10 cellular contexts compared by ENCODE assay signal in the genomic region with DNA sequence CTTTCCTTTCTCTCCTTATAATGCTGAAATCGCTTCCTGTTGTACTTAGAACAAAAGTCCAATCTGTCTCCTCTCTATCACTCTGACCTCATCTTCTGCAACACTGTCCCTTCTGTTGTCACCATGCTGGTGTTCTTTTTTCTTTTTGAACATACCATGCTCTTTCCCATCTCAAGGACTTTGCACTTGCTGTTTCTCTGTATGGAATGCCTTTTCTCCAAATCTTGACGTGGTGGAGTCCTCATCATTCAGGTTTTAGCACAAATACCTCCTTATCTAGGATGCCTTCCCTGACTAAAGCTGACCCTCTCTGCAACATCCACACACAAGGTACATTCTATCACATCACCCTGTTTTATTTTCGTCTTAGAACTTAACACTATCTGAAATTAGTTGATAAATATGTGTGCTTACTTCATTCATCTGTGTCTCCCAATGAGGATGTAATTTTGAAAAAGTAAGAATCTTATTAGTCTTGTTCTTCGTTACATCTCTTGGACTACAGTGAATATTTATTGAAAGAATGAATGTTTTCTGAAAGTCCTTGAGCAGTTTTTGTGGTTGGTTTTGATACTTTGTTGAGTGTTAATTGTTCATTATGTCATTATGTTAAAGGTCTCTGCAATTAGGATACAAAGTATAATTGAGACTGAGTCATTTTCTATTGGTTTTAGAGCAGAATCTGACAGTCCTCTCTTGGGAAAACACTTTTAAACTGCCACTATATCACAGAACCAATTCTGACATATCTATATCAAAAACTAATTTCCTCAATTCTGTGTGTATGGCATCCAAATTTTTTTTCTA.
DNase-seq lines count a peak whose midpoint lies in the region; ATAC-seq and TF ChIP-seq lines count a peak whose summit lies in the region.
"Had no signal": no experiment of that assay in that cellular context is flagged by ENCODE, and none has a peak within 500 bp of the region (broad histone marks: within the 10 kb centered on the region; RNA-seq: fewer than 3 reads in every experiment).

No MANE protein-coding gene starts in this region.

- dilution Hi-C loops in IMR-90 (cut with HindIII; ENCODE audit: low sequenced_read_pairs, unreplicated experiment) = no loop called here

- peak overlapping the region; percentile 92 for H2BK15ac ChIP-seq in IMR-90 (ENCODE audit: low read depth, low read length)

- no peak overlapping the region for H3K4me3 ChIP-seq in IMR-90 (ENCODE audit: insufficient read depth, low read depth, low read length)
- H3K4me3 ChIP-seq in naive thymus-derived CD4-positive, alpha-beta T cell (ENCODE audit: low read length) = no peak overlapping the region

- in situ Hi-C loops in IMR-90 (cut with MboI; ENCODE audit: low sequenced_read_pairs) = no loop called here

- no peaks in the 10 kb centered on the region for H4K20me1 ChIP-seq in IMR-90 (ENCODE audit: insufficient read depth, low read length)

- POLR2A ChIA-PET in IMR-90 (lab: Charles Lee; ENCODE audit: unreplicated experiment) = no interaction called here
- POLR2A ChIA-PET in naive thymus-derived CD4-positive, alpha-beta T cell (lab: Charles Lee) = interaction anchor here (0.6 to 1.2 kb wide), 3 partner anchors 9 to 47 kb away, joined by 3 to 5 read pairs (median 4); no protein-coding TSS in a partner anchor

- intact Hi-C loops in Calu3 (cut with micrococcal nuclease; ENCODE audit: unreplicated experiment) (loop anchor here (5.0 kb wide), 1 partner anchor 45 kb away; no protein-coding TSS in a partner anchor), IMR-90 (cut with micrococcal nuclease) (loop anchor here (5.0 kb wide), 1 partner anchor 270 kb away; no protein-coding TSS in a partner anchor)
- intact Hi-C loops in naive thymus-derived CD4-positive, alpha-beta T cell (cut with micrococcal nuclease) = loop anchor here (5.0 to 10.0 kb wide), 7 partner anchors 35 to 1142 kb away; partner anchors contain the start of genes CCNH (in 1 of the 2), COX7C (in 1 of the 2) and TMEM161B (in 1 of the 2)

- CTCF ChIA-PET in Calu3 (lab: Charles Lee) (interaction anchor here (0.5 to 3.4 kb wide), 3 partner anchors 146 to 624 kb away, joined by 3 to 12 read pairs (median 3); partner anchors contain the start of gene RASA1), IMR-90 (lab: Yijun Ruan, JAX) (no interaction called here)
- CTCF ChIA-PET in naive thymus-derived CD4-positive, alpha-beta T cell (lab: Charles Lee) = no interaction called here

- peaks cover 12% of the 10 kb centered on the region; the same call in 1 of the 2 replicates for H3K9me1 ChIP-seq in IMR-90 (ENCODE audit: insufficient read depth, low read length)

- peak overlapping the region; percentile 28 to 79; a peak in 3 of 4 replicates for H4K8ac ChIP-seq in IMR-90 (ENCODE audit: low read depth in 2 of 2, low read length in 2 of 2)

- peak overlapping the region; percentile 81 for H3K56ac ChIP-seq in IMR-90 (ENCODE audit: extremely low read depth, insufficient read depth, low read length)

- peak overlapping the region; percentile 89 for H3K4ac ChIP-seq in IMR-90 (ENCODE audit: low read depth, low read length)

- peak overlapping the region; percentile 94 for H2BK120ac ChIP-seq in IMR-90 (ENCODE audit: low read depth, low read length)

- no peak overlapping the region for H3K9ac ChIP-seq in IMR-90 (ENCODE audit: low read depth, low read length)

- H4K91ac ChIP-seq in IMR-90 (ENCODE audit: insufficient read depth, low read depth, low read length) = peak overlapping the region; percentile 73

- H3K14ac ChIP-seq in IMR-90 (replicated peaks; ENCODE audit: low read depth, low read length) = peak overlapping the region; percentile 26

- H3K4me1 Mint-ChIP-seq in Calu3 (ENCODE audit: low read depth, unreplicated experiment) = peaks cover 54% of the 10 kb centered on the region
- peaks cover 58% of the 10 kb centered on the region for H3K4me1 Mint-ChIP-seq in activated naive CD8-positive, alpha-beta T cell (ENCODE audit: low read depth)
- H3K4me1 Mint-ChIP-seq in naive thymus-derived CD4-positive, alpha-beta T cell = peaks cover 28 to 53% (median 42%) of the 10 kb centered on the region in 7 donors

- 85% methylated on average over 2 of the region's 4 CpGs; no CpG with 5 or more reads in 1 of the 2 experiments for WGBS in IMR-90 (ENCODE audit: extremely low coverage in 2 of 2, insufficient read length in 1 of 2), 2 experiments

- peak overlapping the region; percentile 25; the same call in 1 of the 2 replicates for H3K4me2 ChIP-seq in IMR-90 (ENCODE audit: low read depth, low read length)

- H3K27ac ChIP-seq in IMR-90 (ENCODE audit: insufficient read depth, low read length) = no peak overlapping the region
- no peak overlapping the region for H3K27ac ChIP-seq in naive thymus-derived CD4-positive, alpha-beta T cell (ENCODE audit: low read depth, low read length)

- no peak overlapping the region for H2AFZ ChIP-seq in IMR-90 (replicated peaks; ENCODE audit: low read length, poor library complexity)

- peak overlapping the region; percentile 25 for H3K4me3 Mint-ChIP-seq in Calu3 (ENCODE audit: low read depth, unreplicated experiment)
- H3K4me3 Mint-ChIP-seq in activated naive CD8-positive, alpha-beta T cell = peak overlapping the region; percentile 68
- peak overlapping the region; percentile 52 to 69 (median 64) for H3K4me3 Mint-ChIP-seq in naive thymus-derived CD4-positive, alpha-beta T cell

- peak overlapping the region; percentile 89 for H3K27ac Mint-ChIP-seq in Calu3 (ENCODE audit: unreplicated experiment)
- H3K27ac Mint-ChIP-seq in activated naive CD8-positive, alpha-beta T cell = peak overlapping the region; percentile 85
- peak overlapping the region; percentile 14 to 89 (median 67) for H3K27ac Mint-ChIP-seq in naive thymus-derived CD4-positive, alpha-beta T cell

- H3K23ac ChIP-seq in IMR-90 (ENCODE audit: low read depth, low read length) = peak overlapping the region; percentile 79

- H3K18ac ChIP-seq in IMR-90 (ENCODE audit: low read depth, low read length) = peak overlapping the region; percentile 82; the same call in 1 of the 2 replicates

- no peak for DNase-seq in Calu3
- DNase-seq in IMR-90 = no peak
- DNase-seq in naive thymus-derived CD4-positive, alpha-beta T cell = no peak
- DNase-seq in activated gamma-delta T cell (lab: John Stamatoyannopoulos, UW) = no peak
- DNase-seq in NCI-H1105 treated with DMSO at 0.1 percent for 48 hours (lab: John Stamatoyannopoulos, UW) = no peak
- no peak for DNase-seq in NCI-H2029 treated with DMSO at 0.1 percent for 48 hours (lab: John Stamatoyannopoulos, UW)
- DNase-seq in ureter (ENCODE audit: low spot score) = no peak
- DNase-seq: NCI-H446 treated with DMSO at 0.1 percent for 48 hours, occipital lobe had no signal

- peaks cover 37% of the 10 kb centered on the region for H3K36me3 Mint-ChIP-seq in Calu3 (ENCODE audit: insufficient read depth, unreplicated experiment)
- H3K36me3 Mint-ChIP-seq in activated naive CD8-positive, alpha-beta T cell = no peaks in the 10 kb centered on the region
- peaks cover 0 to 7% (median 0%) of the 10 kb centered on the region in 5 donors for H3K36me3 Mint-ChIP-seq in naive thymus-derived CD4-positive, alpha-beta T cell

- peak overlapping the region; percentile 95 for H2BK20ac ChIP-seq in IMR-90 (ENCODE audit: low read depth, low read length)

- BruUV-seq in Calu3 (replicated peaks; lab: Mats Ljungman, UMichigan) (TSS peak; percentile 35), IMR-90 (replicated peaks; lab: Mats Ljungman, UMichigan) (no TSS peak)

- no peak for TF ChIP-seq POLR2A in IMR-90 (IDR thresholded peaks at IDR 0.05; ENCODE audit: low read depth, low read length)

- no peak overlapping the region for H2AK9ac ChIP-seq in IMR-90 (replicated peaks; ENCODE audit: low read depth, low read length, poor library complexity)

- peak overlapping the region; percentile 88 for H2BK5ac ChIP-seq in IMR-90 (ENCODE audit: low read depth, low read length, poor library complexity, severe bottlenecking)

- peaks cover 0 to 10% of the 10 kb centered on the region in 2 experiments; a peak in 3 of 4 replicates for H3K79me1 ChIP-seq in IMR-90 (ENCODE audit: low read depth in 1 of 2, low read length in 2 of 2)

- ATAC-seq in IMR-90 (ENCODE audit: low read depth) = no peak
- no peak for ATAC-seq in naive thymus-derived CD4-positive, alpha-beta T cell

- H2AK5ac ChIP-seq in IMR-90 (ENCODE audit: low read depth, low read length) = peak overlapping the region; percentile 73

- TF ChIP-seq RAD21 in IMR-90 (IDR thresholded peaks at IDR 0.05; ENCODE audit: low read length) = no peak

- H3K9me3 Mint-ChIP-seq in Calu3 (ENCODE audit: low read depth, unreplicated experiment) = peaks cover 3% of the 10 kb centered on the region
- peaks cover 3% of the 10 kb centered on the region for H3K9me3 Mint-ChIP-seq in activated naive CD8-positive, alpha-beta T cell (ENCODE audit: low read depth)
- H3K9me3 Mint-ChIP-seq in naive thymus-derived CD4-positive, alpha-beta T cell = peaks cover 0 to 8% (median 0%) of the 10 kb centered on the region in 11 donors

- no peaks in the 10 kb centered on the region for H3K27me3 Mint-ChIP-seq in Calu3 (ENCODE audit: unreplicated experiment)
- H3K27me3 Mint-ChIP-seq in activated naive CD8-positive, alpha-beta T cell = no peaks in the 10 kb centered on the region
- no peaks in the 10 kb centered on the region for H3K27me3 Mint-ChIP-seq in naive thymus-derived CD4-positive, alpha-beta T cell

- no peaks in the 10 kb centered on the region for H3K9me3 ChIP-seq in IMR-90 (ENCODE audit: control insufficient read depth, insufficient read depth, low read length)
- H3K9me3 ChIP-seq in naive thymus-derived CD4-positive, alpha-beta T cell (ENCODE audit: control insufficient read depth in 2 of 3, low read length in 3 of 3) = no peaks in the 10 kb centered on the region

- TF ChIP-seq CTCF in Calu3 (IDR thresholded peaks at IDR 0.05; ENCODE audit: unreplicated experiment) = no peak
- TF ChIP-seq CTCF in IMR-90 (conservative IDR thresholded peaks at IDR 0.05; ENCODE audit: low read depth, low read length) = no peak

- H3K27me3 ChIP-seq in IMR-90 (ENCODE audit: control insufficient read depth, insufficient read depth, low read length) = no peaks in the 10 kb centered on the region
- no peaks in the 10 kb centered on the region for H3K27me3 ChIP-seq in naive thymus-derived CD4-positive, alpha-beta T cell (ENCODE audit: control insufficient read depth in 2 of 2, insufficient read depth in 2 of 2, low read length in 2 of 2)

- peaks cover 15% of the 10 kb centered on the region; the same call in 1 of the 2 replicates for H3K4me1 ChIP-seq in IMR-90 (ENCODE audit: control insufficient read depth, insufficient read depth, low read length)
- peaks cover 22 to 38% of the 10 kb centered on the region in 2 donors for H3K4me1 ChIP-seq in naive thymus-derived CD4-positive, alpha-beta T cell (ENCODE audit: control insufficient read depth in 2 of 2, insufficient read depth in 2 of 2, low read length in 2 of 2)

- peak overlapping the region; percentile 90; the same call in 1 of the 2 replicates for H4K5ac ChIP-seq in IMR-90 (ENCODE audit: low read depth, low read length)

- no peaks in the 10 kb centered on the region for H3K36me3 ChIP-seq in IMR-90 (ENCODE audit: control insufficient read depth, insufficient read depth, low read length)
- H3K36me3 ChIP-seq in naive thymus-derived CD4-positive, alpha-beta T cell (ENCODE audit: control insufficient read depth in 2 of 3, insufficient read depth in 3 of 3, low read length in 3 of 3) = no peaks in the 10 kb centered on the region

TF ChIP-seq in IMR-90, 13 proteins besides CTCF, POLR2A, EP300 and RAD21 (continues in another document):
- no peak for TF ChIP-seq BHLHE40 (IDR thresholded peaks at IDR 0.05; ENCODE audit: low read depth, low read length)
- TF ChIP-seq CEBPB (IDR thresholded peaks at IDR 0.05; ENCODE audit: low read depth, low read length) = no peak
